ENCODE assay signal across 29 cellular contexts in the genomic region with DNA sequence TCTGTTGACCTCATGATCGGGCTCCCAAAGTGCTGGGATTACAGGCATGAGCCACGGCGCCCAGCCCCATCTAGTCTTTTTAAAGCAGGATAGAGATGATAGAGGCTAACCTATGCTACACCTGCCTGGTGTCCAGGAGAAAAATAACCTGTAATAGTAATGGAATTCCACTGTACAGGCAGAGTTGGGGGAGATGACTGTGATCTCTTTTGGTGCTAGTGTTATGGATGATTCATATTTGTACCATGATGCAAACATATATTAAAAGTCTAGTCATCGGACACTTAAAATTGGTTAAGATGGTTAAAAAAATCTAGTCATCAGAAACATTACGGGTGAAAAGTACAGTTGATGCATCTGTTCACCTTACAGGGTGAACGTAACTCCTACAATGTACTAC.
"Had no signal": no experiment of that assay in that cellular context is flagged by ENCODE, and none has a peak within 500 bp of the region (broad histone marks: within the 10 kb centered on the region; RNA-seq: fewer than 3 reads in every experiment).

No MANE protein-coding gene starts in this region.

- H3K79me2 ChIP-seq: hepatocyte had no signal

- H3K27ac ChIP-seq: esophagus muscularis mucosa, hepatocyte, neutrophil, ovary, right lobe of liver, testis, transverse colon, VCaP had no signal

- H2AFZ ChIP-seq: hepatocyte had no signal

- H3K4me3 ChIP-seq: esophagus muscularis mucosa, hepatocyte, ovary, right lobe of liver, testis, transverse colon had no signal

- H3K36me3 ChIP-seq: esophagus muscularis mucosa, neutrophil, ovary, right lobe of liver, transverse colon had no signal

- DNase-seq: activated CD4-positive, alpha-beta memory T cell treated with anti-CD3 and anti-CD28 coated beads for 36 hours; activated CD4-positive, alpha-beta T cell treated with anti-CD3 and anti-CD28 coated beads for 48 hours; activated CD8-positive, alpha-beta memory T cell treated with anti-CD3 and anti-CD28 coated beads, Interleukin-2, amount 50 U/mL, for 4 hours; activated effector memory CD4-positive, alpha-beta T cell treated with anti-CD3 and anti-CD28 coated beads, Interleukin-2, amount 50 U/mL, for 16 hours; activated naive CD4-positive, alpha-beta T cell treated with anti-CD3 and anti-CD28 coated beads for 36 hours; activated naive CD8-positive, alpha-beta T cell treated with anti-CD3 and anti-CD28 coated beads, Interleukin-2, amount 10 ng/mL, durations not matched to agents 7 days and 5 days; activated T-cell treated with anti-CD3 and anti-CD28 coated beads, Interleukin-2, amount 50 U/mL, for 1 hour; amniotic stem cell; central memory CD4-positive, alpha-beta T cell; endodermal cell; foreskin melanocyte; left cardiac atrium; left ventricle myocardium superior; ovary; right lobe of liver; stimulated activated CD4-positive, alpha-beta T cell treated with anti-CD3 and anti-CD28 coated beads, Interleukin-2, amount 100 ng/mL, for 48 hours; stimulated activated naive CD8-positive, alpha-beta T cell treated with anti-CD3 and anti-CD28 coated beads, Interleukin-15, Interleukin-2, amounts not matched to agents 100 U/mL and 50 U/mL, for 24 hours; T-helper 9 cell; testis; transverse colon had no signal

- ATAC-seq: left cardiac atrium; left ventricle myocardium superior; right lobe of liver; stimulated activated naive CD8-positive, alpha-beta T cell treated with anti-CD3 and anti-CD28 coated beads, Interleukin-15, Interleukin-2, amounts not matched to agents 100 U/mL and 50 U/mL, for 24 hours had no signal

- H3K4me3 Mint-ChIP-seq: activated CD4-positive, alpha-beta memory T cell treated with anti-CD3 and anti-CD28 coated beads for 36 hours; activated naive CD4-positive, alpha-beta T cell treated with anti-CD3 and anti-CD28 coated beads for 36 hours; activated naive CD8-positive, alpha-beta T cell treated with anti-CD3 and anti-CD28 coated beads, Interleukin-2, amount 10 ng/mL, durations not matched to agents 7 days and 5 days; activated T-helper 1 cell treated with anti-CD3 and anti-CD28 coated beads, Interleukin-12 subunit alpha, Interleukin-12 subunit beta, Interleukin-2, Interleukin-4 antibody, amounts not matched to agents 30 ng/mL and 10 ng/mL and 1 ng/mL, durations not matched to agents 14 hours and 24 hours and 36 hours; dendritic cell treated with granulocyte-macrophage colony-stimulating factor and Interleukin-4, amounts not matched to agents 40 ng/mL and 50 ng/mL, for 4 days; endodermal cell; nephron; T-helper 1 cell treated with Interleukin-12 subunit alpha and Interleukin-12 subunit beta and Interleukin-4 antibody, amounts not matched to agents 30 μg/mL and 1 μg/mL, for 36 hours had no signal

- H3K27me3 Mint-ChIP-seq: activated CD4-positive, alpha-beta memory T cell treated with anti-CD3 and anti-CD28 coated beads for 36 hours; progenitor cell of endocrine pancreas had no signal

- H3K9me3 ChIP-seq: neutrophil, ovary, right lobe of liver, testis, transverse colon had no signal

- H3K4me1 ChIP-seq: right lobe of liver, testis had no signal

- H3K4me1 Mint-ChIP-seq: endodermal cell, nephron had no signal

- H3K4me2 ChIP-seq: hepatocyte had no signal

- H3K27ac Mint-ChIP-seq: activated CD4-positive, alpha-beta memory T cell treated with anti-CD3 and anti-CD28 coated beads for 36 hours; activated naive CD4-positive, alpha-beta T cell treated with anti-CD3 and anti-CD28 coated beads for 36 hours; activated naive CD8-positive, alpha-beta T cell treated with anti-CD3 and anti-CD28 coated beads, Interleukin-2, amount 10 ng/mL, durations not matched to agents 7 days and 5 days; activated T-helper 1 cell treated with anti-CD3 and anti-CD28 coated beads, Interleukin-12 subunit alpha, Interleukin-12 subunit beta, Interleukin-2, Interleukin-4 antibody, amounts not matched to agents 30 ng/mL and 10 ng/mL and 1 ng/mL, durations not matched to agents 14 hours and 24 hours and 36 hours; dendritic cell treated with granulocyte-macrophage colony-stimulating factor and Interleukin-4, amounts not matched to agents 40 ng/mL and 50 ng/mL, for 4 days; endodermal cell; nephron; progenitor cell of endocrine pancreas; T-helper 1 cell treated with Interleukin-12 subunit alpha and Interleukin-12 subunit beta and Interleukin-4 antibody, amounts not matched to agents 30 μg/mL and 1 μg/mL, for 36 hours had no signal

- H3K36me3 Mint-ChIP-seq: activated CD4-positive, alpha-beta memory T cell treated with anti-CD3 and anti-CD28 coated beads for 36 hours; activated naive CD8-positive, alpha-beta T cell treated with anti-CD3 and anti-CD28 coated beads, Interleukin-2, amount 10 ng/mL, durations not matched to agents 7 days and 5 days had no signal

- H3K27me3 ChIP-seq: hepatocyte, ovary, right lobe of liver, testis, transverse colon had no signal
